Comparison of ENCODE assay signal across 1 cellular context in the genomic region with DNA sequence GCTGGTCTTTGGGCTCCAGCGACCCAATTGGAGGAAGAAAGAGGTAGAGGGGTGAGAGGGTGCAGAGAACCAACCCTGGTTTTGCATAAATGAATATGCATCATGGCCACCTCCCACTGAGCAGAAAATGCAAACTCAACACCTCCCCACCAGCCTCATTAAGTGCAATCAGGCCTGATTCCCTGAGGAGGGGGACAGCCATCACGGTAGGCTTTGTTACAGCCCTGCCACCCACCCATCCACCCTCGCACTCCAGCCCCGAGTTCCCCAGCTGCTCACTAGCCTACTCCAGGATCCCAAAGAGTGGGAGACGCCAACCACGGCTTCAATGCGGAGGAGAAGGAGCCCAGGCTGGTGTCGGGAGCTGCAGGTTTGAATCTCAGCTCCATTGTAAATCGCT.
TF ChIP-seq lines count a peak whose summit lies in the region.

No MANE protein-coding gene starts in this region.

TF ChIP-seq in GM23338, 12 proteins besides CTCF, POLR2A, EP300 and RAD21 (continued from another document):
- TF ChIP-seq, protein P1, sequence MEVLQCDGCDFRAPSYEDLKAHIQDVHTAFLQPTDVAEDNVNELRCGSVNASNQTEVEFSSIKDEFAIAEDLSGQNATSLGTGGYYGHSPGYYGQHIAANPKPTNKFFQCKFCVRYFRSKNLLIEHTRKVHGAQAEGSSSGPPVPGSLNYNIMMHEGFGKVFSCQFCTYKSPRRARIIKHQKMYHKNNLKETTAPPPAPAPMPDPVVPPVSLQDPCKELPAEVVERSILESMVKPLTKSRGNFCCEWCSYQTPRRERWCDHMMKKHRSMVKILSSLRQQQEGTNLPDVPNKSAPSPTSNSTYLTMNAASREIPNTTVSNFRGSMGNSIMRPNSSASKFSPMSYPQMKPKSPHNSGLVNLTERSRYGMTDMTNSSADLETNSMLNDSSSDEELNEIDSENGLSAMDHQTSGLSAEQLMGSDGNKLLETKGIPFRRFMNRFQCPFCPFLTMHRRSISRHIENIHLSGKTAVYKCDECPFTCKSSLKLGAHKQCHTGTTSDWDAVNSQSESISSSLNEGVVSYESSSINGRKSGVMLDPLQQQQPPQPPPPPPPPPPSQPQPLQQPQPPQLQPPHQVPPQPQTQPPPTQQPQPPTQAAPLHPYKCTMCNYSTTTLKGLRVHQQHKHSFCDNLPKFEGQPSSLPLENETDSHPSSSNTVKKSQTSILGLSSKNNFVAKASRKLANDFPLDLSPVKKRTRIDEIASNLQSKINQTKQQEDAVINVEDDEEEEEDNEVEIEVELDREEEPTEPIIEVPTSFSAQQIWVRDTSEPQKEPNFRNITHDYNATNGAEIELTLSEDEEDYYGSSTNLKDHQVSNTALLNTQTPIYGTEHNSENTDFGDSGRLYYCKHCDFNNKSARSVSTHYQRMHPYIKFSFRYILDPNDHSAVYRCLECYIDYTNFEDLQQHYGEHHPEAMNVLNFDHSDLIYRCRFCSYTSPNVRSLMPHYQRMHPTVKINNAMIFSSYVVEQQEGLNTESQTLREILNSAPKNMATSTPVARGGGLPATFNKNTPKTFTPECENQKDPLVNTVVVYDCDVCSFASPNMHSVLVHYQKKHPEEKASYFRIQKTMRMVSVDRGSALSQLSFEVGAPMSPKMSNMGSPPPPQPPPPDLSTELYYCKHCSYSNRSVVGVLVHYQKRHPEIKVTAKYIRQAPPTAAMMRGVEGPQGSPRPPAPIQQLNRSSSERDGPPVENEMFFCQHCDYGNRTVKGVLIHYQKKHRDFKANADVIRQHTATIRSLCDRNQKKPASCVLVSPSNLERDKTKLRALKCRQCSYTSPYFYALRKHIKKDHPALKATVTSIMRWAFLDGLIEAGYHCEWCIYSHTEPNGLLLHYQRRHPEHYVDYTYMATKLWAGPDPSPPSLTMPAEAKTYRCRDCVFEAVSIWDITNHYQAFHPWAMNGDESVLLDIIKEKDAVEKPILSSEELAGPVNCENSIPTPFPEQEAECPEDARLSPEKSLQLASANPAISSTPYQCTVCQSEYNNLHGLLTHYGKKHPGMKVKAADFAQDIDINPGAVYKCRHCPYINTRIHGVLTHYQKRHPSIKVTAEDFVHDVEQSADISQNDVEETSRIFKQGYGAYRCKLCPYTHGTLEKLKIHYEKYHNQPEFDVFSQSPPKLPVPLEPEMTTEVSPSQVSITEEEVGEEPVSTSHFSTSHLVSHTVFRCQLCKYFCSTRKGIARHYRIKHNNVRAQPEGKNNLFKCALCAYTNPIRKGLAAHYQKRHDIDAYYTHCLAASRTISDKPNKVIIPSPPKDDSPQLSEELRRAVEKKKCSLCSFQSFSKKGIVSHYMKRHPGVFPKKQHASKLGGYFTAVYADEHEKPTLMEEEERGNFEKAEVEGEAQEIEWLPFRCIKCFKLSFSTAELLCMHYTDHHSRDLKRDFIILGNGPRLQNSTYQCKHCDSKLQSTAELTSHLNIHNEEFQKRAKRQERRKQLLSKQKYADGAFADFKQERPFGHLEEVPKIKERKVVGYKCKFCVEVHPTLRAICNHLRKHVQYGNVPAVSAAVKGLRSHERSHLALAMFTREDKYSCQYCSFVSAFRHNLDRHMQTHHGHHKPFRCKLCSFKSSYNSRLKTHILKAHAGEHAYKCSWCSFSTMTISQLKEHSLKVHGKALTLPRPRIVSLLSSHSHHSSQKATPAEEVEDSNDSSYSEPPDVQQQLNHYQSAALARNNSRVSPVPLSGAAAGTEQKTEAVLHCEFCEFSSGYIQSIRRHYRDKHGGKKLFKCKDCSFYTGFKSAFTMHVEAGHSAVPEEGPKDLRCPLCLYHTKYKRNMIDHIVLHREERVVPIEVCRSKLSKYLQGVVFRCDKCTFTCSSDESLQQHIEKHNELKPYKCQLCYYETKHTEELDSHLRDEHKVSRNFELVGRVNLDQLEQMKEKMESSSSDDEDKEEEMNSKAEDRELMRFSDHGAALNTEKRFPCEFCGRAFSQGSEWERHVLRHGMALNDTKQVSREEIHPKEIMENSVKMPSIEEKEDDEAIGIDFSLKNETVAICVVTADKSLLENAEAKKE (CRISPR knock-in tag; IDR thresholded peaks at IDR 0.05), result no peak
- no peak for TF ChIP-seq POLR2AphosphoS5 (IDR thresholded peaks at IDR 0.05; ENCODE audit: low read depth)
- TF ChIP-seq ZNF114 (CRISPR knock-in tag; IDR thresholded peaks at IDR 0.05), result no peak
- TF ChIP-seq EZH2 (IDR thresholded peaks at IDR 0.05; ENCODE audit: low read depth, unreplicated experiment), result no peak
